ENCODE assay signal across 1 cellular context in the genomic region with DNA sequence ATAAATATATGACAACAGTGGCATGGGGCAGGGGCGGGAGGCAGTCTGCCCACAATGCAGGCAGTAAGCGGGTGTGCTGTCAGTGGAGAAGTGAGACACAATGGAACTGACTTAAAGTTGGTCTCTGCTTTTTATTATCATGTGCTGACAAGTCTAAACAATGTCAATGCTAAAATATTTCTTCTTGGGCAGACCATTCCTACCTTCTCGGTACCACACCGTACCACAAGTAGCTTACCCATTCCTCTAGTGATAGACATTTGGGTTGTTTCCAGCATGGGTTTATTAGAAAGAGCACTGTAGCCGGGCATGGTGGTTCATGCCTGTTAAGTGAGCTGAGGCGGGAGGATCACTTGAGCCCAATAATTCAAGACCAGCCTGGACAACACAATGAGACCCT.
TF ChIP-seq lines count a peak whose summit lies in the region.

No MANE protein-coding gene starts in this region.

TF ChIP-seq in IMR-90, 13 proteins besides CTCF, POLR2A, EP300 and RAD21:
- TF ChIP-seq SMC3 (IDR thresholded peaks at IDR 0.05; ENCODE audit: low read depth, low read length): no peak
- TF ChIP-seq, protein P1, sequence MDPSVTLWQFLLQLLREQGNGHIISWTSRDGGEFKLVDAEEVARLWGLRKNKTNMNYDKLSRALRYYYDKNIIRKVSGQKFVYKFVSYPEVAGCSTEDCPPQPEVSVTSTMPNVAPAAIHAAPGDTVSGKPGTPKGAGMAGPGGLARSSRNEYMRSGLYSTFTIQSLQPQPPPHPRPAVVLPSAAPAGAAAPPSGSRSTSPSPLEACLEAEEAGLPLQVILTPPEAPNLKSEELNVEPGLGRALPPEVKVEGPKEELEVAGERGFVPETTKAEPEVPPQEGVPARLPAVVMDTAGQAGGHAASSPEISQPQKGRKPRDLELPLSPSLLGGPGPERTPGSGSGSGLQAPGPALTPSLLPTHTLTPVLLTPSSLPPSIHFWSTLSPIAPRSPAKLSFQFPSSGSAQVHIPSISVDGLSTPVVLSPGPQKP (IDR thresholded peaks at IDR 0.05; ENCODE audit: borderline replicate concordance, low read depth, low read length): no peak
- TF ChIP-seq, protein P2, sequence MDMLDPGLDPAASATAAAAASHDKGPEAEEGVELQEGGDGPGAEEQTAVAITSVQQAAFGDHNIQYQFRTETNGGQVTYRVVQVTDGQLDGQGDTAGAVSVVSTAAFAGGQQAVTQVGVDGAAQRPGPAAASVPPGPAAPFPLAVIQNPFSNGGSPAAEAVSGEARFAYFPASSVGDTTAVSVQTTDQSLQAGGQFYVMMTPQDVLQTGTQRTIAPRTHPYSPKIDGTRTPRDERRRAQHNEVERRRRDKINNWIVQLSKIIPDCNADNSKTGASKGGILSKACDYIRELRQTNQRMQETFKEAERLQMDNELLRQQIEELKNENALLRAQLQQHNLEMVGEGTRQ (IDR thresholded peaks at IDR 0.05; ENCODE audit: low read depth, low read length): no peak
- no peak for TF ChIP-seq CHD1 (IDR thresholded peaks at IDR 0.05; ENCODE audit: low read depth, low read length)
- TF ChIP-seq BHLHE40 (IDR thresholded peaks at IDR 0.05; ENCODE audit: low read depth, low read length): no peak
- no peak for TF ChIP-seq NFE2L2 (IDR thresholded peaks at IDR 0.05; ENCODE audit: low read depth, low read length)
- no peak for TF ChIP-seq RCOR1 (IDR thresholded peaks at IDR 0.05; ENCODE audit: insufficient replicate concordance, low read length)
- no peak for TF ChIP-seq RFX5 (IDR thresholded peaks at IDR 0.05; ENCODE audit: low read depth, low read length)
- no peak for TF ChIP-seq MAFK (IDR thresholded peaks at IDR 0.05; ENCODE audit: low read depth, low read length)
- no peak for TF ChIP-seq FOS (IDR thresholded peaks at IDR 0.05; ENCODE audit: low read depth, low read length)
- TF ChIP-seq MAZ (IDR thresholded peaks at IDR 0.05; ENCODE audit: borderline replicate concordance, low read depth, low read length): no peak
